Comparison of ENCODE assay signal across 11 cellular contexts in the genomic region with DNA sequence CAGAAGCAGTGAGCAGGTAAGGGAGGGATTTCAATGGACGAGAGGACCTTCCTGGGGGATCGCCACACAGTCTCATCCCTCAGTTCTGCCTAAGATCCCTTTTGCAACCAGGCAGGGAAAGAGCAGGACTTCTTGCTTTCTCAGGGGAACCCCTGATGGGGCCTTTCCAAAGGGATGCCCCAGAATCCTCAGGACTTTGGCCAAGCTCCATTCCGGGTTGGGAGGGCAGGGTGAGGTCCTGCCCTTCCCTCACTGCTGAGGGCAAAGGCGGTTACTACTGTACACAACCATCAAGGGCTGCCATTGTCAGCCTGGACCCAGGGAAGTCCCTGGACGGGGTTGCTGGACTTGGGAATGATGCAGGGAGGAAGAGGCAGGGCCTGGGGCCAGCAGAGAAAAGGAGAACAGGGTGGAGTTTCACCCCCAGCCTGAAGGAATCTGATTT. TPM values are rescaled to one million over a fixed set of nuclear protein-coding genes. Genes with fewer than 3 reads are reported as not detected.
DNase-seq lines count a peak whose midpoint lies in the region; ATAC-seq and TF ChIP-seq lines count a peak whose summit lies in the region.
"Had no signal": no experiment of that assay in that cellular context is flagged by ENCODE, and none has a peak within 500 bp of the region (broad histone marks: within the 10 kb centered on the region; RNA-seq: fewer than 3 reads in every experiment).

No MANE protein-coding gene starts in this region.

- H3K27me3 ChIP-seq in CD4-positive, alpha-beta T cell (ENCODE audit: control insufficient read depth, insufficient read depth, low read length) = no peaks in the 10 kb centered on the region
- no peaks in the 10 kb centered on the region for H3K27me3 ChIP-seq in parathyroid adenoma (ENCODE audit: control insufficient read depth, insufficient read depth, low read length)

- TF ChIP-seq CTCF in CD4-positive, alpha-beta T cell (IDR thresholded peaks at IDR 0.05) = no peak
- TF ChIP-seq CTCF in parathyroid adenoma (IDR thresholded peaks at IDR 0.05) = no peak

- H3K4me2 ChIP-seq in parathyroid adenoma (ENCODE audit: low read length) = no peak overlapping the region

- H3K36me3 ChIP-seq in parathyroid adenoma (ENCODE audit: control insufficient read depth, insufficient read depth, low read length) = no peaks in the 10 kb centered on the region

- H3K4me1 Mint-ChIP-seq in CD4-positive, alpha-beta T cell (ENCODE audit: low read depth) = peaks cover 65% of the 10 kb centered on the region
- H3K4me1 Mint-ChIP-seq in T-helper 17 cell = peaks cover 50% of the 10 kb centered on the region

- no peaks in the 10 kb centered on the region for H3K4me1 ChIP-seq in parathyroid adenoma

- H3K9me3 Mint-ChIP-seq in CD4-positive, alpha-beta T cell = no peaks in the 10 kb centered on the region

- intact Hi-C loops in CD4-positive, alpha-beta T cell (cut with DNase I, micrococcal nuclease) = no loop called here
- intact Hi-C loops in left ventricle myocardium superior (cut with micrococcal nuclease) = no loop called here

- ATAC-seq in CD4-positive, alpha-beta T cell (ENCODE audit: poor library complexity) = no peak
- no peak for ATAC-seq in T-helper 17 cell
- peak; percentile 31 for ATAC-seq in left ventricle myocardium superior
- no peak for ATAC-seq in GM18909 (IDR thresholded peaks at IDR 0.05; ENCODE audit: poor library complexity, unreplicated experiment)
- ATAC-seq in HG02870 (IDR thresholded peaks at IDR 0.05; ENCODE audit: unreplicated experiment) = no peak
- ATAC-seq in HG02973 (IDR thresholded peaks at IDR 0.05; ENCODE audit: unreplicated experiment) = no peak

- no peak overlapping the region for H3K4me3 ChIP-seq in parathyroid adenoma (ENCODE audit: low read depth, low read length)
- H3K4me3 ChIP-seq: dorsolateral prefrontal cortex had no signal

- no peak overlapping the region for H3K9ac ChIP-seq in parathyroid adenoma

- no peaks in the 10 kb centered on the region for H3K27me3 Mint-ChIP-seq in CD4-positive, alpha-beta T cell
- H3K27me3 Mint-ChIP-seq in T-helper 17 cell = no peaks in the 10 kb centered on the region
- H3K27me3 Mint-ChIP-seq: activated naive CD8-positive, alpha-beta T cell treated with anti-CD3 and anti-CD28 coated beads, Interleukin-2, amount 10 ng/mL, durations not matched to agents 7 days and 5 days had no signal

- CTCF ChIA-PET in CD4-positive, alpha-beta T cell (lab: Charles Lee) = interaction anchor here (1.2 to 4.7 kb wide), 2 partner anchors 17 to 18 kb away, joined by 4 to 19 read pairs; no protein-coding TSS in a partner anchor

- DNase-seq in CD4-positive, alpha-beta T cell = no peak
- no peak for DNase-seq in T-helper 17 cell
- DNase-seq in left ventricle myocardium superior = no peak
- DNase-seq in NCI-H526 treated with DMSO at 0.1 percent for 48 hours (lab: John Stamatoyannopoulos, UW) = no peak
- DNase-seq: NCI-H2171 had no signal

- no peak overlapping the region for H3K27ac ChIP-seq in CD4-positive, alpha-beta T cell (ENCODE audit: low read depth, low read length)
- peak overlapping the region; percentile 29 for H3K27ac ChIP-seq in parathyroid adenoma

- H2AFZ ChIP-seq in parathyroid adenoma = no peak overlapping the region

- POLR2A ChIA-PET in CD4-positive, alpha-beta T cell (lab: Charles Lee) = interaction anchor here (4.0 kb wide), 1 partner anchor 12 kb away, joined by 31 read pairs; a partner anchor contains a TSS

- H3K4me3 Mint-ChIP-seq in CD4-positive, alpha-beta T cell = peak overlapping the region; percentile 38
- H3K4me3 Mint-ChIP-seq in T-helper 17 cell = no peak overlapping the region
- H3K4me3 Mint-ChIP-seq: activated naive CD8-positive, alpha-beta T cell treated with anti-CD3 and anti-CD28 coated beads, Interleukin-2, amount 10 ng/mL, durations not matched to agents 7 days and 5 days had no signal

- no peaks in the 10 kb centered on the region for H3K79me2 ChIP-seq in parathyroid adenoma

- peaks cover 92% of the 10 kb centered on the region for H3K36me3 Mint-ChIP-seq in CD4-positive, alpha-beta T cell (ENCODE audit: low read depth)
- H3K36me3 Mint-ChIP-seq in T-helper 17 cell (ENCODE audit: low read depth) = peaks cover 6% of the 10 kb centered on the region

- H3K27ac Mint-ChIP-seq in CD4-positive, alpha-beta T cell = peak overlapping the region; percentile 83
- peak overlapping the region; percentile 81 for H3K27ac Mint-ChIP-seq in T-helper 17 cell
- H3K27ac Mint-ChIP-seq: activated naive CD8-positive, alpha-beta T cell treated with anti-CD3 and anti-CD28 coated beads, Interleukin-2, amount 10 ng/mL, durations not matched to agents 7 days and 5 days had no signal

- H3K9me3 ChIP-seq in CD4-positive, alpha-beta T cell (ENCODE audit: control insufficient read depth, low read length) = no peaks in the 10 kb centered on the region
- H3K9me3 ChIP-seq in T-helper 17 cell (ENCODE audit: control insufficient read depth, low read length, poor library complexity, severe bottlenecking) (no peaks in the 10 kb centered on the region), parathyroid adenoma (ENCODE audit: control insufficient read depth, low read length) (no peaks in the 10 kb centered on the region)

RNA-seq across cellular contexts. Expression of a gene that starts 9.7 kb away (rescaled TPM):
- total RNA-seq in CD4-positive, alpha-beta T cell = under 1 TPM; 0.56 to 0.71 TPM
- 1 to 10 TPM; 1.7 to 3.3 TPM for total RNA-seq in T-helper 17 cell
- total RNA-seq in left ventricle myocardium superior = 0.20 TPM

RNA-seq across cellular contexts. Expression of a gene that starts 12.6 kb away (rescaled TPM):
- 10 to 100 TPM; 50.6 to 54.7 TPM for total RNA-seq in CD4-positive, alpha-beta T cell
- total RNA-seq in T-helper 17 cell (100 to 1,000 TPM; 113 to 115 TPM), left ventricle myocardium superior (30.6 TPM)

RNA-seq across cellular contexts. Expression of a gene that starts 35.1 kb away (rescaled TPM):
- total RNA-seq in CD4-positive, alpha-beta T cell = under 1 TPM in 1 of 2 experiments, not detected in 1; 0.03 TPM
- total RNA-seq in T-helper 17 cell (under 1 TPM; 0.02 to 0.16 TPM), left ventricle myocardium superior (0.32 TPM)
- total RNA-seq: activated naive CD8-positive, alpha-beta T cell treated with anti-CD3 and anti-CD28 coated beads, Interleukin-2, amount 10 ng/mL, durations not matched to agents 7 days and 5 days had no signal
